ENCODE assay signal across 14 cellular contexts in the genomic region with DNA sequence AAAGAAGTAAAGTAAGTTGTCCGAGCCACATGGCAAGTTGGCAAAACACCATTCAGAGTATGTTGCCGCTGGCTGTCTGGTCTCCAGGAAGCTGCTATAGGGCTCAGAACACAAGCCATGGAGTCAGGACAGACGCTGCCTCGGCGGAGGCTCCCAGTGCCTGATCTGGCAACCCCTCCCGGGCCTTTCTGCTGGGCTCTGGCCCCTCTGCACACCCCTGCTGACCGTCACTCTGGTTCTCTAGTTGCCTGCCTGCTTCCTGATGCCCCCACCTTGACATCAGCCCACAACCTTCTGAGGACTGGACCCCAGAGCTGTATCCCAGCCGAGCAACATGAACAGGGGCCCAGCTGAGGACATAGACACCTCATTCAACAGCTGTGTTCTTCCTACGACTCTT.
"Had no signal": no experiment of that assay in that cellular context is flagged by ENCODE, and none has a peak within 500 bp of the region (broad histone marks: within the 10 kb centered on the region; RNA-seq: fewer than 3 reads in every experiment).

No MANE protein-coding gene starts in this region.

- H3K4me1 Mint-ChIP-seq: activated naive CD8-positive, alpha-beta T cell treated with anti-CD3 and anti-CD28 coated beads, Interleukin-2, amount 10 ng/mL, durations not matched to agents 7 days and 5 days; central memory CD8-positive, alpha-beta T cell had no signal

- ATAC-seq: activated CD8-positive, alpha-beta T cell treated with anti-CD3 and anti-CD28 coated beads, Interleukin-2, amount 10 ng/mL, durations not matched to agents 7 days and 5 days; left lung had no signal

- H3K27me3 Mint-ChIP-seq: activated CD4-positive, alpha-beta T cell treated with anti-CD3 and anti-CD28 coated beads, Interleukin-2, amount 10 ng/mL, durations not matched to agents 24 days and 14 days; activated T-cell treated with anti-CD3 and anti-CD28 coated beads, Interleukin-2, amount 50 U/mL, for 24 hours had no signal

- DNase-seq: activated CD4-positive, alpha-beta T cell treated with anti-CD3 and anti-CD28 coated beads, Interleukin-2, amount 10 ng/mL, durations not matched to agents 24 days and 14 days; activated CD8-positive, alpha-beta T cell treated with anti-CD3 and anti-CD28 coated beads, Interleukin-2, amount 10 ng/mL, durations not matched to agents 7 days and 5 days; activated naive CD4-positive, alpha-beta T cell treated with Interleukin-2 at 50 U/mL for 16 hours; activated naive CD8-positive, alpha-beta T cell treated with anti-CD3 and anti-CD28 coated beads, Interleukin-2, amount 10 ng/mL, durations not matched to agents 7 days and 5 days; activated T-cell treated with anti-CD3 and anti-CD28 coated beads, Interleukin-2, amount 50 U/mL, for 24 hours; colonic mucosa; foreskin melanocyte; ovary; stimulated activated naive CD4-positive, alpha-beta T cell; substantia nigra had no signal

- H3K27ac ChIP-seq: colonic mucosa, left lung, ovary had no signal

- H3K9me3 ChIP-seq: colonic mucosa, left lung, ovary had no signal

- H3K27me3 ChIP-seq: colonic mucosa, left lung, ovary had no signal

- H3K9me3 Mint-ChIP-seq: activated naive CD8-positive, alpha-beta T cell treated with anti-CD3 and anti-CD28 coated beads, Interleukin-2, amount 10 ng/mL, durations not matched to agents 7 days and 5 days; activated T-cell treated with anti-CD3 and anti-CD28 coated beads, Interleukin-2, amount 50 U/mL, for 24 hours; activated T-helper 2 cell treated with anti-CD3 and anti-CD28 coated beads, Interferon-gamma antibody, Interleukin-2, Interleukin-4, amounts not matched to agents 10 μg/mL and 5 μg/mL and 100 μg/mL, durations not matched to agents 14 hours and 24 hours and 36 hours; brain; central memory CD8-positive, alpha-beta T cell had no signal

- H3K4me3 ChIP-seq: colonic mucosa, left lung, ovary had no signal

- H3K27ac Mint-ChIP-seq: activated CD4-positive, alpha-beta T cell treated with anti-CD3 and anti-CD28 coated beads, Interleukin-2, amount 10 ng/mL, durations not matched to agents 24 days and 14 days; activated CD8-positive, alpha-beta T cell treated with anti-CD3 and anti-CD28 coated beads, Interleukin-2, amount 10 ng/mL, durations not matched to agents 7 days and 5 days; activated naive CD8-positive, alpha-beta T cell treated with anti-CD3 and anti-CD28 coated beads, Interleukin-2, amount 10 ng/mL, durations not matched to agents 7 days and 5 days; activated T-cell treated with anti-CD3 and anti-CD28 coated beads, Interleukin-2, amount 50 U/mL, for 24 hours; activated T-helper 2 cell treated with anti-CD3 and anti-CD28 coated beads, Interferon-gamma antibody, Interleukin-2, Interleukin-4, amounts not matched to agents 10 μg/mL and 5 μg/mL and 100 μg/mL, durations not matched to agents 14 hours and 24 hours and 36 hours had no signal

- H3K4me3 Mint-ChIP-seq: activated CD4-positive, alpha-beta T cell treated with anti-CD3 and anti-CD28 coated beads, Interleukin-2, amount 10 ng/mL, durations not matched to agents 24 days and 14 days; activated CD8-positive, alpha-beta T cell treated with anti-CD3 and anti-CD28 coated beads, Interleukin-2, amount 10 ng/mL, durations not matched to agents 7 days and 5 days; activated naive CD8-positive, alpha-beta T cell treated with anti-CD3 and anti-CD28 coated beads, Interleukin-2, amount 10 ng/mL, durations not matched to agents 7 days and 5 days; activated T-cell treated with anti-CD3 and anti-CD28 coated beads, Interleukin-2, amount 50 U/mL, for 24 hours; brain; central memory CD8-positive, alpha-beta T cell had no signal

- H3K36me3 ChIP-seq: colonic mucosa, ovary had no signal

- H3K36me3 Mint-ChIP-seq: activated naive CD8-positive, alpha-beta T cell treated with anti-CD3 and anti-CD28 coated beads, Interleukin-2, amount 10 ng/mL, durations not matched to agents 7 days and 5 days; brain had no signal
